ENCODE assay signal across 26 cellular contexts in the genomic region with DNA sequence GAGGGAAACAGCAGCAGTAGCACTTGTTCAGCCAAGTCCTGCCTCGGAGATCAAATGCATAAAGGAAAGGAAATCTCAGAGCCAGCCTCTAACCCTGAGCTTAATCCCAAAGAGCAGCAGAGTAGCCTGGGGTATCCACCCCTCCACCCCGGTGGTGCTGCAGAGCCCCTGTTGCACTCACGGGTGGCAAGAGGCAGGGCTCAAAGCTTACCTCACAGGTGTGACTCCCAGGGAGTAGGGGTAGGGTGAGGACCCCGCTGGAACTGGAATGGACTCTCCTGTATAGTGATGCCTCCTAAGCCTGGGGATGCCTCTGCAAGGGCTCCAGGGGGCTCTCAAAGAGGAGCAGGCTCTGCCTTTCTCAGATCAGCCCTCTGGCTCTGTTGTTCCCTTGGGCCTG.
A peak's percentile ranks its signal among the peaks of the same experiment; 100 is the strongest.
DNase-seq lines count a peak whose midpoint lies in the region; ATAC-seq and TF ChIP-seq lines count a peak whose summit lies in the region.
"Had no signal": no experiment of that assay in that cellular context is flagged by ENCODE, and none has a peak within 500 bp of the region (broad histone marks: within the 10 kb centered on the region; RNA-seq: fewer than 3 reads in every experiment).

No MANE protein-coding gene starts in this region.

- intact Hi-C loops in heart right ventricle (cut with DNase I) = no loop called here
- intact Hi-C loops in right cardiac atrium (cut with DNase I) = no loop called here
- intact Hi-C loops in vagina (cut with DNase I) = loop anchor here (10.0 kb wide), 1 partner anchor 99 kb away; no protein-coding TSS in a partner anchor

- H2AFZ ChIP-seq in osteoblast (ENCODE audit: low read length) = no peak overlapping the region
- H2AFZ ChIP-seq: neural progenitor cell, parathyroid adenoma had no signal

- no peaks in the 10 kb centered on the region for H4K20me1 ChIP-seq in osteoblast (ENCODE audit: insufficient read depth, low read length)

- TF ChIP-seq POLR2A in vagina (IDR thresholded peaks at IDR 0.05) = no peak

- ATAC-seq in heart right ventricle (peak in 1 of 8 donors; percentile 16), right cardiac atrium (no peak), GM18870 (IDR thresholded peaks at IDR 0.05; ENCODE audit: unreplicated experiment) (no peak)
- ATAC-seq: activated CD8-positive, alpha-beta memory T cell treated with anti-CD3 and anti-CD28 coated beads, Interleukin-2, amount 10 ng/mL, durations not matched to agents 7 days and 5 days; activated T-cell treated with anti-CD3 and anti-CD28 coated beads, Interleukin-2, amount 50 U/mL, for 72 hours; esophagus mucosa; K562; right lobe of liver; T-helper 17 cell; upper lobe of right lung had no signal

- peak overlapping the region in 7 of 10 donors; percentile 24 to 73 (median 60) for H3K27ac ChIP-seq in heart right ventricle
- no peak overlapping the region for H3K27ac ChIP-seq in right cardiac atrium (ENCODE audit: low read length)
- H3K27ac ChIP-seq in coronary artery = peak overlapping the region; percentile 40 to 84
- peak overlapping the region; percentile 99 for H3K27ac ChIP-seq in osteoblast (ENCODE audit: low read depth, low read length)
- peak overlapping the region; percentile 62 for H3K27ac ChIP-seq in vagina
- H3K27ac ChIP-seq: neural progenitor cell, parathyroid adenoma, right lobe of liver, upper lobe of right lung had no signal

- H3K36me3 ChIP-seq in heart right ventricle (no peaks in the 10 kb centered on the region), osteoblast (ENCODE audit: insufficient read depth, low read length) (no peaks in the 10 kb centered on the region), vagina (no peaks in the 10 kb centered on the region), H7 (replicated peaks; ENCODE audit: control insufficient read depth, insufficient read depth, low read length) (no peaks in the 10 kb centered on the region)
- H3K36me3 ChIP-seq: BE2C, neural progenitor cell, right lobe of liver, upper lobe of right lung had no signal

- 80 to 88% methylated on average over 4 of the region's 4 CpGs for WGBS in heart right ventricle, 2 donors
- 84% methylated on average over 4 of the region's 4 CpGs for WGBS in right cardiac atrium

- H3K4me3 ChIP-seq in heart right ventricle (no peak overlapping the region), right cardiac atrium (ENCODE audit: low read length) (no peak overlapping the region), coronary artery (no peak overlapping the region), osteoblast (ENCODE audit: insufficient read depth, low read length) (peak overlapping the region; percentile 32), vagina (no peak overlapping the region), H7 (ENCODE audit: insufficient read depth, low read depth, low read length) (no peak overlapping the region)
- H3K4me3 ChIP-seq: K562, neural progenitor cell, right lobe of liver, upper lobe of right lung had no signal

- TF ChIP-seq CTCF in heart right ventricle (IDR thresholded peaks at IDR 0.05) (no peak), coronary artery (IDR thresholded peaks at IDR 0.05) (no peak), osteoblast (IDR thresholded peaks at IDR 0.05; ENCODE audit: extremely low read depth, low read depth, low read length) (no peak), vagina (IDR thresholded peaks at IDR 0.05) (no peak)

- H3K79me2 ChIP-seq in osteoblast (ENCODE audit: insufficient read depth, low read length) = peaks cover 31% of the 10 kb centered on the region
- H3K79me2 ChIP-seq: parathyroid adenoma had no signal

- no peaks in the 10 kb centered on the region for H3K27me3 ChIP-seq in heart right ventricle
- no peaks in the 10 kb centered on the region for H3K27me3 ChIP-seq in right cardiac atrium (ENCODE audit: control insufficient read depth, insufficient read depth)
- H3K27me3 ChIP-seq in osteoblast (ENCODE audit: insufficient read depth, low read length) = no peaks in the 10 kb centered on the region
- H3K27me3 ChIP-seq in vagina = no peaks in the 10 kb centered on the region
- no peaks in the 10 kb centered on the region for H3K27me3 ChIP-seq in H7 (ENCODE audit: control insufficient read depth, insufficient read depth, low read length)
- H3K27me3 ChIP-seq: neural progenitor cell, right lobe of liver, upper lobe of right lung had no signal

- H3K4me1 ChIP-seq in heart right ventricle (peaks cover 16 to 100% (median 84%) of the 10 kb centered on the region in 9 donors), right cardiac atrium (ENCODE audit: control insufficient read depth, insufficient read depth, low read length) (peaks cover 18% of the 10 kb centered on the region), osteoblast (ENCODE audit: insufficient read depth, low read length) (peaks cover 84% of the 10 kb centered on the region), vagina (peaks cover 49% of the 10 kb centered on the region)
- H3K4me1 ChIP-seq: BE2C, parathyroid adenoma had no signal

- peak overlapping the region; percentile 76 for H3K4me2 ChIP-seq in osteoblast (ENCODE audit: insufficient read depth, low read length)
- H3K4me2 ChIP-seq: neural progenitor cell had no signal

- no peak for DNase-seq in heart right ventricle
- no peak for DNase-seq in right cardiac atrium
- DNase-seq in coronary artery (ENCODE audit: low spot score) = no peak
- no peak for DNase-seq in osteoblast (ENCODE audit: insufficient read length, low spot score, missing footprints)
- no peak for DNase-seq in vagina (ENCODE audit: extremely low spot score in 2 of 2)
- no peak for DNase-seq in NCI-H1930 (lab: John Stamatoyannopoulos, UW)
- DNase-seq in H7 = no peak
- DNase-seq: activated CD4-positive, CD25-positive, alpha-beta regulatory T cell; activated CD8-positive, alpha-beta memory T cell treated with anti-CD3 and anti-CD28 coated beads, Interleukin-2, amount 10 ng/mL, durations not matched to agents 7 days and 5 days; activated T-cell treated with anti-CD3 and anti-CD28 coated beads, Interleukin-2, amount 50 U/mL, for 72 hours; BE2C; DMS153; hippocampal formation; NCI-H1092; NCI-H1694 treated with DMSO at 0.1 percent for 48 hours; NCI-H524 treated with DMSO at 0.1 percent for 48 hours; OCI-M1; right lobe of liver; stimulated activated CD4-positive, alpha-beta T cell treated with anti-CD3 and anti-CD28 coated beads, Interleukin-4, amount 100 ng/mL, for 1 hour; T-helper 17 cell; upper lobe of right lung had no signal

- H3K9me3 ChIP-seq in heart right ventricle (no peaks in the 10 kb centered on the region), right cardiac atrium (ENCODE audit: control insufficient read depth, low read length) (no peaks in the 10 kb centered on the region), osteoblast (ENCODE audit: low read depth, low read length) (no peaks in the 10 kb centered on the region), vagina (no peaks in the 10 kb centered on the region)
- H3K9me3 ChIP-seq: BE2C, right lobe of liver, upper lobe of right lung had no signal
